28 cellular contexts compared by ENCODE assay signal in genomic region chr3:72003936-72004335, GRCh38.
"Had no signal": no experiment of that assay in that cellular context is flagged by ENCODE, and none has a peak within 500 bp of the region (broad histone marks: within the 10 kb centered on the region; RNA-seq: fewer than 3 reads in every experiment).

No MANE protein-coding gene starts in this region.

- H3K9me3 ChIP-seq: ascending aorta, breast epithelium, SJCRH30 had no signal

- ATAC-seq: activated CD8-positive, alpha-beta T cell treated with anti-CD3 and anti-CD28 coated beads for 36 hours; activated T-cell treated with anti-CD3 and anti-CD28 coated beads, Interleukin-2, amount 50 U/mL, for 72 hours; activated T-helper 17 cell treated with anti-CD3 and anti-CD28 coated beads, Interleukin-2, amount 50 U/mL, for 72 hours; Panc1 had no signal

- H3K4me1 ChIP-seq: ascending aorta, breast epithelium, SJCRH30 had no signal

- H3K27me3 ChIP-seq: ascending aorta, breast epithelium, SJCRH30 had no signal

- DNase-seq: activated CD4-positive, alpha-beta T cell treated with anti-CD3 and anti-CD28 coated beads, Interleukin-2, amount 10 ng/mL, durations not matched to agents 24 days and 14 days; activated CD4-positive, alpha-beta T cell treated with anti-CD3 and anti-CD28 coated beads, Interleukin-2, amount 50 U/mL, for 4 hours; activated CD8-positive, alpha-beta T cell treated with anti-CD3 and anti-CD28 coated beads for 36 hours; activated effector memory CD4-positive, alpha-beta T cell treated with anti-CD3 and anti-CD28 coated beads, Interleukin-2, amount 50 U/mL, for 16 hours; activated naive CD4-positive, alpha-beta T cell; activated naive CD4-positive, alpha-beta T cell treated with anti-CD3 and anti-CD28 coated beads, Interleukin-2, amount 50 U/mL, for 16 hours; activated naive CD8-positive, alpha-beta T cell treated with anti-CD3 and anti-CD28 coated beads for 36 hours; activated T-cell treated with anti-CD3 and anti-CD28 coated beads, Interleukin-2, amount 50 U/mL, for 1 hour; activated T-cell treated with anti-CD3 and anti-CD28 coated beads, Interleukin-2, amount 50 U/mL, for 72 hours; amygdala; MM.1S; NCI-H1092 treated with DMSO at 0.1 percent for 48 hours; NCI-H1417; NCI-H146; NCI-H187; NCI-H2029 treated with DMSO at 0.1 percent for 48 hours; NCI-H2107; NCI-H226; NCI-H524 treated with DMSO at 0.1 percent for 48 hours; SHP77; SJCRH30; T1000; WERI-Rb-1 had no signal

- H3K4me3 ChIP-seq: ascending aorta, breast epithelium, SJCRH30, SK-N-MC had no signal

- H3K27ac ChIP-seq: ascending aorta, breast epithelium, SJCRH30, SK-N-MC, WERI-Rb-1 had no signal

- H3K36me3 ChIP-seq: ascending aorta, breast epithelium, SJCRH30, WERI-Rb-1 had no signal
